2 cellular contexts compared by ENCODE assay signal in the genomic region with DNA sequence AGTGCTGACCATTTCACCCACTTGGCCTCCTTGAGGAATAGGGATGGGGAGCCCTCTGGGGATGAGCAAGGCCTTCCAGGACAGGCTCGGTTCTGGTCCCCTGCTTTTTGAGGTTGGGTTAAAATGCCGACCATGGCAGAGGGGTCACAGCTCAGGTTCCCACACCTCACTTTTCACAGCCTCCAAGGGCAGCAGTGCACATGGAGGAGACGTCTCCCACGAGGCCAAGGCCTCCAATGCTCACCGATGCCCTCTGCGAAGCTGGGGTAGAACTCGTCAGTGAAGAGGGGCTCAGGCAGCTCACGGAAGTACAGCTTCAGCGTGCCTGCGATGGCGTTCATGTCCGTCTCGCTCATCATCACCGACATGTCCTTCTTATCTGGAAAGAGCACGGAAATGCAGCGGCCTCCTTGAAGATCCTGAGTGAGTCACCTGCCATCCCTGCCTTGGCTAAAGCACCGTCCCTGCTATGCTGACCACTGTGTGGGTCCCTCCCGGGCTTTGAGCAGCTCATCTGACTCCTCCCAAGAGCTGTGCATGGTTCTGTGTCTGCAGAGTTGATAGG. TPM values are rescaled to one million over a fixed set of nuclear protein-coding genes. Genes with fewer than 3 reads are reported as not detected.
"Had no signal": no experiment of that assay in that cellular context is flagged by ENCODE, and none has a peak within 500 bp of the region (broad histone marks: within the 10 kb centered on the region; RNA-seq: fewer than 3 reads in every experiment).

No MANE protein-coding gene starts in this region.

RNA-seq across cellular contexts. Expression of a gene that starts 17.4 kb away (rescaled TPM):
- total RNA-seq: progenitor cell of endocrine pancreas had no signal
- polyA plus RNA-seq: naive thymus-derived CD4-positive, alpha-beta T cell had no signal
